In genomic region chr2:195018462-195018861, GRCh38 we compare ENCODE assay signal across 22 cellular contexts.
DNase-seq lines count a peak whose midpoint lies in the region; ATAC-seq and TF ChIP-seq lines count a peak whose summit lies in the region.
"Had no signal": no experiment of that assay in that cellular context is flagged by ENCODE, and none has a peak within 500 bp of the region (broad histone marks: within the 10 kb centered on the region; RNA-seq: fewer than 3 reads in every experiment).

No MANE protein-coding gene starts in this region.

- no peak for TF ChIP-seq CTCF in 22Rv1 (IDR thresholded peaks at IDR 0.05)
- TF ChIP-seq CTCF in LNCaP clone FGC (IDR thresholded peaks at IDR 0.05; ENCODE audit: control insufficient read depth, extremely low read depth, insufficient read depth) = no peak
- no peak for TF ChIP-seq CTCF in fibroblast of villous mesenchyme (IDR thresholded peaks at IDR 0.05; ENCODE audit: insufficient read depth, low read depth, low read length)

- no peak for ATAC-seq in HG03108 (IDR thresholded peaks at IDR 0.05; ENCODE audit: unreplicated experiment)
- ATAC-seq: GM12878 had no signal

- H3K27me3 ChIP-seq in rectal smooth muscle tissue (ENCODE audit: control insufficient read depth, insufficient read depth, low read length) = no peaks in the 10 kb centered on the region
- H3K27me3 ChIP-seq: BE2C, BLaER1 had no signal

- no peaks in the 10 kb centered on the region for H3K4me1 ChIP-seq in rectal smooth muscle tissue (ENCODE audit: control insufficient read depth, insufficient read depth, low read length)
- H3K4me1 ChIP-seq: BE2C, BLaER1 had no signal

- H3K4me3 ChIP-seq in LNCaP clone FGC (ENCODE audit: low read depth, low read length) = no peak overlapping the region
- H3K4me3 ChIP-seq in fibroblast of villous mesenchyme (ENCODE audit: low read depth, low read length) = no peak overlapping the region
- H3K4me3 ChIP-seq in rectal smooth muscle tissue (ENCODE audit: low read length) = no peak overlapping the region
- H3K4me3 ChIP-seq: BLaER1, GM12878 had no signal

- H3K36me3 ChIP-seq in rectal smooth muscle tissue (ENCODE audit: control insufficient read depth, insufficient read depth, low read length) = no peaks in the 10 kb centered on the region
- H3K36me3 ChIP-seq: BE2C, BLaER1 had no signal

- peak overlapping the region; percentile 70 for H3K27ac ChIP-seq in 22Rv1
- peak overlapping the region; percentile 3 for H3K27ac ChIP-seq in rectal smooth muscle tissue (ENCODE audit: low read depth, low read length)
- H3K27ac ChIP-seq: BLaER1 had no signal

- H3K9ac ChIP-seq in rectal smooth muscle tissue (ENCODE audit: low read length) = no peak overlapping the region
- H3K9ac ChIP-seq: BLaER1 had no signal

- DNase-seq in LNCaP clone FGC (ENCODE audit: low read depth) = peak; percentile 58
- DNase-seq in fibroblast of villous mesenchyme (ENCODE audit: low read depth) = peak; percentile 38
- no peak for DNase-seq in NCI-H1694 (lab: John Stamatoyannopoulos, UW)
- no peak for DNase-seq in GOT3 (lab: John Stamatoyannopoulos, UW)
- DNase-seq: 8988T; ACHN; BE2C; C1 segment of cervical spinal cord; CD4-positive, alpha-beta memory T cell; CD4-positive, CD25-positive, alpha-beta regulatory T cell; CD8-positive, alpha-beta memory T cell; COR-L47; DMS153; DMS79; DND-41; EL; GDM1 had no signal

Comparison
In these comparisons a context has a peak if more than half of its experiments do, and no peak if none do; other contexts are left out.
1. DNase-seq: peak in LNCaP clone FGC (single experiment) and fibroblast of villous mesenchyme (single experiment); none in NCI-H1694 (single experiment) and GOT3 (single experiment).